8 cellular contexts compared by ENCODE assay signal in genomic region chr13:27424246-27425150, GRCh38.
A peak's percentile ranks its signal among the peaks of the same experiment; 100 is the strongest.
DNase-seq lines count a peak whose midpoint lies in the region; ATAC-seq and TF ChIP-seq lines count a peak whose summit lies in the region.

Gene GTF3A (plus strand): TSS chr13:27424619.

- H3K4me3 Mint-ChIP-seq in nephron = peak within 1 kb of the TSS; percentile 81 to 90 (median 89)

- TF ChIP-seq CTCF in fibroblast of pulmonary artery (IDR thresholded peaks at IDR 0.05; ENCODE audit: low read length, missing control alignments) (no peak), nephron (IDR thresholded peaks at IDR 0.05; ENCODE audit: unreplicated experiment in 3 of 3) (no peak)

- peaks cover 4% of the 10 kb centered on the region for H3K27me3 Mint-ChIP-seq in nephron (ENCODE audit: low read depth)

- peak; percentile 54 for DNase-seq in DMS79 treated with DMSO at 0.1 percent for 48 hours (lab: John Stamatoyannopoulos, UW)
- DNase-seq in Kasumi-1 (lab: John Stamatoyannopoulos, UW) = peak; percentile 47 to 58
- peak; percentile 72 to 81 for DNase-seq in SHP77 (lab: John Stamatoyannopoulos, UW)
- peak; percentile 85 for DNase-seq in activated effector memory CD4-positive, alpha-beta T cell treated with Interleukin-2 at 50 U/mL for 16 hours
- DNase-seq in fibroblast of pulmonary artery (ENCODE audit: low read depth) = peak; percentile 88
- DNase-seq in stimulated activated naive CD8-positive, alpha-beta T cell treated with anti-CD3 and anti-CD28 coated beads, Interleukin-15, Interleukin-2, amounts not matched to agents 100 U/mL and 50 U/mL, for 24 hours = peak; percentile 89

- peak; percentile 56 for ATAC-seq in GM21825 (IDR thresholded peaks at IDR 0.05; ENCODE audit: unreplicated experiment)
- ATAC-seq in stimulated activated naive CD8-positive, alpha-beta T cell treated with anti-CD3 and anti-CD28 coated beads, Interleukin-15, Interleukin-2, amounts not matched to agents 100 U/mL and 50 U/mL, for 24 hours = peak; percentile 75

- peaks cover 45% of the 10 kb centered on the region for H3K4me1 Mint-ChIP-seq in nephron

- peak within 1 kb of the TSS in 2 of 3 experiments; percentile 81 to 90 for H3K27ac Mint-ChIP-seq in nephron

- no peaks in the 10 kb centered on the region for H3K9me3 Mint-ChIP-seq in nephron

- peaks cover 19% of the 10 kb centered on the region for H3K36me3 Mint-ChIP-seq in nephron (ENCODE audit: low read depth)

- H3K4me3 ChIP-seq in fibroblast of pulmonary artery (replicated peaks; ENCODE audit: low read depth, low read length) = peak within 1 kb of the TSS; percentile 67

Comparison
In these comparisons a context has a peak if more than half of its experiments do, and no peak if none do; other contexts are left out.
1. Peak in every context shown above with its lines: DNase-seq, ATAC-seq and H3K4me3 ChIP-seq.